In the genomic region with DNA sequence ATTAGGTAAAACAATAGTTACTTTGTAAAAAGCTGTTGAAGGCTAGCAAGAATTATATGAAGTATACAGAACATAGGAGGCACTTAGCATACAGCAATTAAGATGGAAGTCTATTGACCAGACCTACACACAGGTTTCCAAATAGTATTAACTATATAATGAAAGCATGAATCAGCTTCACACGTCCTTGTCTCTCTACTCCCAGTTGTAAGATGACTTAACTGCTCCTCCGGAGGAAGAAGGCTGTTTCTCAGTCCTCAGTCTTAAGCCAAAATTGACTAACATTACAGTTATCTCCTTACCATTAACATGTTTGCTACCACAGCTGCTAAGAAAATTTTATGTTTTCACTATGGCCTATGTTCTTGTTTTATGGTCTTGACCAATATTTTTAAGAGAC, we compare ENCODE assay signal across 1 cellular context.
TF ChIP-seq lines count a peak whose summit lies in the region.

No MANE protein-coding gene starts in this region.

TF ChIP-seq in IMR-90, 13 proteins besides CTCF, POLR2A, EP300 and RAD21 (continued from another document):
- TF ChIP-seq, protein P1, sequence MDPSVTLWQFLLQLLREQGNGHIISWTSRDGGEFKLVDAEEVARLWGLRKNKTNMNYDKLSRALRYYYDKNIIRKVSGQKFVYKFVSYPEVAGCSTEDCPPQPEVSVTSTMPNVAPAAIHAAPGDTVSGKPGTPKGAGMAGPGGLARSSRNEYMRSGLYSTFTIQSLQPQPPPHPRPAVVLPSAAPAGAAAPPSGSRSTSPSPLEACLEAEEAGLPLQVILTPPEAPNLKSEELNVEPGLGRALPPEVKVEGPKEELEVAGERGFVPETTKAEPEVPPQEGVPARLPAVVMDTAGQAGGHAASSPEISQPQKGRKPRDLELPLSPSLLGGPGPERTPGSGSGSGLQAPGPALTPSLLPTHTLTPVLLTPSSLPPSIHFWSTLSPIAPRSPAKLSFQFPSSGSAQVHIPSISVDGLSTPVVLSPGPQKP (IDR thresholded peaks at IDR 0.05; ENCODE audit: borderline replicate concordance, low read depth, low read length), result no peak
- TF ChIP-seq MAZ (IDR thresholded peaks at IDR 0.05; ENCODE audit: borderline replicate concordance, low read depth, low read length), result no peak
- TF ChIP-seq BHLHE40 (IDR thresholded peaks at IDR 0.05; ENCODE audit: low read depth, low read length), result no peak
- TF ChIP-seq RCOR1 (IDR thresholded peaks at IDR 0.05; ENCODE audit: insufficient replicate concordance, low read length), result no peak
- TF ChIP-seq, protein P2, sequence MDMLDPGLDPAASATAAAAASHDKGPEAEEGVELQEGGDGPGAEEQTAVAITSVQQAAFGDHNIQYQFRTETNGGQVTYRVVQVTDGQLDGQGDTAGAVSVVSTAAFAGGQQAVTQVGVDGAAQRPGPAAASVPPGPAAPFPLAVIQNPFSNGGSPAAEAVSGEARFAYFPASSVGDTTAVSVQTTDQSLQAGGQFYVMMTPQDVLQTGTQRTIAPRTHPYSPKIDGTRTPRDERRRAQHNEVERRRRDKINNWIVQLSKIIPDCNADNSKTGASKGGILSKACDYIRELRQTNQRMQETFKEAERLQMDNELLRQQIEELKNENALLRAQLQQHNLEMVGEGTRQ (IDR thresholded peaks at IDR 0.05; ENCODE audit: low read depth, low read length), result no peak
- TF ChIP-seq FOS (IDR thresholded peaks at IDR 0.05; ENCODE audit: low read depth, low read length), result no peak
